Comparison of ENCODE assay signal across 8 cellular contexts in the genomic region with DNA sequence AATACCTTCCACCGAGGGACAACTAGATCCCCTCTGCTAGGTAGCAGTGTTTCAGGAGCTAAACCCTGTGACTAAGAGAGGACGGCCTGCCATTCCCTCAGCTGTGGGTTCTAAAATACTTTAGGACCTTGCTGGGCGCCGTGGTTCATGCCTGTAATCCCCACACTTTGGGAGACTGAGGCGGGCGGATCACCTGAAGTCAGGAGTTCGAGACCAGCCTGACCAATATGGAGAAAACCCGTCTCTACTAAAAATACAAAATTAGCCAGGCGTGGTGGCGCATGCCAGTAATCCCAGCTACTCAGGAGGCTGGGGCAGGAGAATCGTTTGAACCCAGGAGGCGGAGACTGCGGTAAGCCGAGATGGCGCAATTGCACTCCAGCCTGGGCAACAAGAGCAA. TPM values are rescaled to one million over a fixed set of nuclear protein-coding genes. Genes with fewer than 3 reads are reported as not detected.
A peak's percentile ranks its signal among the peaks of the same experiment; 100 is the strongest.
DNase-seq lines count a peak whose midpoint lies in the region; ATAC-seq and TF ChIP-seq lines count a peak whose summit lies in the region.
"Not testable (repeated sequence)": the region's sequence is repeated elsewhere in the genome, so short reads cannot be mapped to it uniquely, and the experiment has no call there.

No MANE protein-coding gene starts in this region.

- H3K4me3 ChIP-seq in CD4-positive, CD25-positive, alpha-beta regulatory T cell (ENCODE audit: low read depth, low read length); Karpas-422 (ENCODE audit: low read length); spleen: not testable (repeated sequence)

- DNase-seq in CD4-positive, CD25-positive, alpha-beta regulatory T cell; RWPE1 (ENCODE audit: low spot score); activated CD4-positive, alpha-beta memory T cell treated with anti-CD3 and anti-CD28 coated beads, Interleukin-2, amount 10 ng/mL, durations not matched to agents 7 days and 5 days; endothelial cell (ENCODE audit: low spot score); natural killer cell: not testable (repeated sequence)
- DNase-seq in Karpas-422 (peak; percentile 37), spleen (peak; percentile 68)

- H3K27me3 ChIP-seq in CD4-positive, CD25-positive, alpha-beta regulatory T cell (ENCODE audit: control insufficient read depth, insufficient read depth, low read length): peaks cover 27% of the 10 kb centered on the region
- not testable (repeated sequence) for H3K27me3 ChIP-seq in Karpas-422 (ENCODE audit: low read length)
- peaks cover 0 to 76% (median 37%) of the 10 kb centered on the region in 7 donors for H3K27me3 ChIP-seq in spleen (replicated peaks in 1 of 7)

- H3K36me3 ChIP-seq in CD4-positive, CD25-positive, alpha-beta regulatory T cell (ENCODE audit: control insufficient read depth, insufficient read depth, low read length); Karpas-422 (ENCODE audit: insufficient read depth, low read length); spleen: not testable (repeated sequence)

- H3K9me3 Mint-ChIP-seq in CD4-positive, CD25-positive, alpha-beta regulatory T cell; activated CD4-positive, alpha-beta memory T cell treated with anti-CD3 and anti-CD28 coated beads, Interleukin-2, amount 10 ng/mL, durations not matched to agents 7 days and 5 days; activated naive CD4-positive, alpha-beta T cell treated with anti-CD3 and anti-CD28 coated beads, Interleukin-2, amount 50 U/mL, for 24 hours; endothelial cell (ENCODE audit: unreplicated experiment); natural killer cell: not testable (repeated sequence)

- H3K36me3 Mint-ChIP-seq in CD4-positive, CD25-positive, alpha-beta regulatory T cell; activated CD4-positive, alpha-beta memory T cell treated with anti-CD3 and anti-CD28 coated beads, Interleukin-2, amount 10 ng/mL, durations not matched to agents 7 days and 5 days (ENCODE audit: low read depth); activated naive CD4-positive, alpha-beta T cell treated with anti-CD3 and anti-CD28 coated beads, Interleukin-2, amount 50 U/mL, for 24 hours; endothelial cell (ENCODE audit: low read depth, unreplicated experiment); natural killer cell: not testable (repeated sequence)

- WGBS in spleen, 5 donors: 87 to 93% (median 90%) methylated on average over 15 of the region's 15 CpGs

- H3K27ac Mint-ChIP-seq in CD4-positive, CD25-positive, alpha-beta regulatory T cell; activated CD4-positive, alpha-beta memory T cell treated with anti-CD3 and anti-CD28 coated beads, Interleukin-2, amount 10 ng/mL, durations not matched to agents 7 days and 5 days; activated naive CD4-positive, alpha-beta T cell treated with anti-CD3 and anti-CD28 coated beads, Interleukin-2, amount 50 U/mL, for 24 hours; endothelial cell (ENCODE audit: unreplicated experiment): not testable (repeated sequence)
- peak overlapping the region; percentile 33 to 73 for H3K27ac Mint-ChIP-seq in natural killer cell

- H3K79me2 ChIP-seq in Karpas-422 (ENCODE audit: low read length): not testable (repeated sequence)

- H3K4me1 ChIP-seq in CD4-positive, CD25-positive, alpha-beta regulatory T cell (ENCODE audit: control insufficient read depth, insufficient read depth, low read length, poor library complexity, severe bottlenecking): peaks cover 39% of the 10 kb centered on the region
- peaks cover 26% of the 10 kb centered on the region for H3K4me1 ChIP-seq in Karpas-422 (ENCODE audit: low read length)
- H3K4me1 ChIP-seq in spleen: peaks cover 26 to 84% (median 62%) of the 10 kb centered on the region in 6 donors

- peak overlapping the region; percentile 88 to 96 (median 95) for H3K4me3 Mint-ChIP-seq in CD4-positive, CD25-positive, alpha-beta regulatory T cell
- peak overlapping the region; percentile 81 for H3K4me3 Mint-ChIP-seq in activated CD4-positive, alpha-beta memory T cell treated with anti-CD3 and anti-CD28 coated beads, Interleukin-2, amount 10 ng/mL, durations not matched to agents 7 days and 5 days
- peak overlapping the region; percentile 96 for H3K4me3 Mint-ChIP-seq in activated naive CD4-positive, alpha-beta T cell treated with anti-CD3 and anti-CD28 coated beads, Interleukin-2, amount 50 U/mL, for 24 hours
- H3K4me3 Mint-ChIP-seq in endothelial cell (ENCODE audit: unreplicated experiment) (peak overlapping the region; percentile 83), natural killer cell (peak overlapping the region; percentile 85)

- not testable (repeated sequence) for H4K20me1 ChIP-seq in Karpas-422 (ENCODE audit: insufficient read depth, low read depth, low read length)

- H2AFZ ChIP-seq in Karpas-422 (ENCODE audit: low read length): not testable (repeated sequence)

- intact Hi-C loops in natural killer cell (cut with micrococcal nuclease) (loop anchor here (5.0 kb wide), 1 partner anchor 99 kb away; no protein-coding TSS in a partner anchor), spleen (cut with DNase I; ENCODE audit: low total_unique reads) (loop anchor here (5.0 to 10.0 kb wide), 2 partner anchors 374 to 602 kb away; no protein-coding TSS in a partner anchor)

- H3K27ac ChIP-seq in CD4-positive, CD25-positive, alpha-beta regulatory T cell (ENCODE audit: insufficient read depth, low read length, poor library complexity, severe bottlenecking); Karpas-422 (ENCODE audit: low read length); spleen: not testable (repeated sequence)
- 0 out of 2 replicates have a peak overlapping the region, but pooled peaks have one; percentile 0 for H3K27ac ChIP-seq in RWPE1

- TF ChIP-seq CTCF in RWPE1 (conservative IDR thresholded peaks at IDR 0.05; ENCODE audit: low read depth); endothelial cell (IDR thresholded peaks at IDR 0.05; ENCODE audit: unreplicated experiment); natural killer cell (IDR thresholded peaks at IDR 0.05); spleen (IDR thresholded peaks at IDR 0.05 in 8 of 11, conservative IDR thresholded peaks at IDR 0.05 in 3 of 11): not testable (repeated sequence)

- not testable (repeated sequence) for H3K9me3 ChIP-seq in CD4-positive, CD25-positive, alpha-beta regulatory T cell (ENCODE audit: control insufficient read depth in 2 of 2, low read length in 2 of 2); Karpas-422 (ENCODE audit: low read length); spleen

- H3K4me2 ChIP-seq in Karpas-422 (ENCODE audit: low read depth, low read length, poor library complexity, severe bottlenecking): not testable (repeated sequence)

- POLR2A ChIA-PET in RWPE1 (lab: Yijun Ruan, JAX; ENCODE audit: low non-redundant PET): not testable (repeated sequence)
- POLR2A ChIA-PET in activated CD4-positive, alpha-beta memory T cell treated with anti-CD3 and anti-CD28 coated beads, Interleukin-2, amount 10 ng/mL, durations not matched to agents 7 days and 5 days (lab: Charles Lee): interaction anchor here (1.2 to 8.1 kb wide), 3 partner anchors 82 to 96 kb away, joined by 5 to 66 read pairs (median 33); partner anchors contain the start of genes ARPC5L, RPL35 and WDR38

- H3K4me1 Mint-ChIP-seq in CD4-positive, CD25-positive, alpha-beta regulatory T cell: peaks cover 5 to 61% (median 37%) of the 10 kb centered on the region in 4 donors
- peaks cover 50% of the 10 kb centered on the region for H3K4me1 Mint-ChIP-seq in activated CD4-positive, alpha-beta memory T cell treated with anti-CD3 and anti-CD28 coated beads, Interleukin-2, amount 10 ng/mL, durations not matched to agents 7 days and 5 days
- H3K4me1 Mint-ChIP-seq in activated naive CD4-positive, alpha-beta T cell treated with anti-CD3 and anti-CD28 coated beads, Interleukin-2, amount 50 U/mL, for 24 hours: peaks cover 51% of the 10 kb centered on the region
- H3K4me1 Mint-ChIP-seq in endothelial cell (ENCODE audit: unreplicated experiment) (peaks cover 26% of the 10 kb centered on the region), natural killer cell (peaks cover 46% of the 10 kb centered on the region in 2 donors)

- TF ChIP-seq POLR2A in spleen (IDR thresholded peaks at IDR 0.05): not testable (repeated sequence)

- H3K27me3 Mint-ChIP-seq in CD4-positive, CD25-positive, alpha-beta regulatory T cell: peaks cover 59% of the 10 kb centered on the region
- peaks cover 52% of the 10 kb centered on the region for H3K27me3 Mint-ChIP-seq in activated CD4-positive, alpha-beta memory T cell treated with anti-CD3 and anti-CD28 coated beads, Interleukin-2, amount 10 ng/mL, durations not matched to agents 7 days and 5 days
- H3K27me3 Mint-ChIP-seq in activated naive CD4-positive, alpha-beta T cell treated with anti-CD3 and anti-CD28 coated beads, Interleukin-2, amount 50 U/mL, for 24 hours: peaks cover 58% of the 10 kb centered on the region
- peaks cover 22% of the 10 kb centered on the region for H3K27me3 Mint-ChIP-seq in endothelial cell (ENCODE audit: unreplicated experiment)
- peaks cover 41 to 48% of the 10 kb centered on the region in 2 donors for H3K27me3 Mint-ChIP-seq in natural killer cell (ENCODE audit: low read depth in 2 of 2)

- not testable (repeated sequence) for H3K9me2 ChIP-seq in Karpas-422 (replicated peaks; ENCODE audit: insufficient read depth, low read length)

- CTCF ChIA-PET in RWPE1 (lab: Yijun Ruan, JAX): interaction anchor here (0.6 to 15.3 kb wide), 11 partner anchors 25 to 221 kb away, joined by 3 to 761 read pairs (median 11); partner anchors contain the start of genes ARPC5L, RPL35 and WDR38
- CTCF ChIA-PET in activated CD4-positive, alpha-beta memory T cell treated with anti-CD3 and anti-CD28 coated beads, Interleukin-2, amount 10 ng/mL, durations not matched to agents 7 days and 5 days (lab: Charles Lee): interaction anchor here (0.8 to 10.1 kb wide), 11 partner anchors 10 to 371 kb away, joined by 3 to 264 read pairs (median 6); partner anchors contain the start of genes ARPC5L, RPL35, SCAI and WDR38

- not testable (repeated sequence) for ATAC-seq in CD4-positive, CD25-positive, alpha-beta regulatory T cell (ENCODE audit: low read depth in 2 of 2); natural killer cell

- not testable (repeated sequence) for H3K9ac ChIP-seq in Karpas-422 (ENCODE audit: low read length)

RNA-seq across cellular contexts. Expression of gene NR6A1, which starts 1.8 kb away (rescaled TPM):
- total RNA-seq in CD4-positive, CD25-positive, alpha-beta regulatory T cell: 0.05 TPM
- not detected for polyA plus RNA-seq in CD4-positive, CD25-positive, alpha-beta regulatory T cell
- total RNA-seq in Karpas-422 (2014; rRNA removed; shearing (Covaris generic); ENCODE audit: low replicate concordance): 3.1 and 3.2 TPM in 2 replicates
- total RNA-seq in activated CD4-positive, alpha-beta memory T cell treated with anti-CD3 and anti-CD28 coated beads, Interleukin-2, amount 10 ng/mL, durations not matched to agents 7 days and 5 days: under 1 TPM; 0.28 to 0.76 TPM
- 63.8 TPM for total RNA-seq in endothelial cell (ENCODE audit: unreplicated experiment)
- under 1 TPM; 0.07 to 0.75 (median 0.49) TPM for total RNA-seq in natural killer cell
- total RNA-seq in spleen: 1 to 10 TPM; 1.7 to 3.7 (median 2.5) TPM
- under 1 TPM; 0.14 to 0.35 (median 0.24) TPM for polyA plus RNA-seq in spleen

RNA-seq across cellular contexts. Expression of gene OLFML2A, which starts 4.1 kb away (rescaled TPM):
- not detected for total RNA-seq in CD4-positive, CD25-positive, alpha-beta regulatory T cell
- not detected for polyA plus RNA-seq in CD4-positive, CD25-positive, alpha-beta regulatory T cell
- total RNA-seq in Karpas-422 (2014; rRNA removed; shearing (Covaris generic); ENCODE audit: low replicate concordance): not detected in 2 replicates
- total RNA-seq in activated CD4-positive, alpha-beta memory T cell treated with anti-CD3 and anti-CD28 coated beads, Interleukin-2, amount 10 ng/mL, durations not matched to agents 7 days and 5 days: not detected
- 18.2 TPM for total RNA-seq in endothelial cell (ENCODE audit: unreplicated experiment)
- total RNA-seq in natural killer cell: not detected
- 100 to 1,000 TPM in 6 of 7 donors, 10 to 100 TPM in 1; 44.0 to 187 (median 139) TPM for total RNA-seq in spleen
- 10 to 100 TPM in 1 of 3 donors, 1 to 10 TPM in 2; 3.0 to 12.5 (median 3.2) TPM for polyA plus RNA-seq in spleen

Comparison
In these comparisons a context has a peak if more than half of its experiments do, and no peak if none do; other contexts are left out.
1. RNA of gene NR6A1, which starts 1.8 kb away (total RNA-seq): 63.8 TPM in endothelial cell (single experiment); 3.1 to 3.2 TPM in Karpas-422, 1.7 to 3.7 TPM in spleen, 0.28 to 0.76 TPM in activated CD4-positive, alpha-beta memory T cell treated with anti-CD3 and anti-CD28 coated beads, Interleukin-2, amount 10 ng/mL, durations not matched to agents 7 days and 5 days, 0.07 to 0.75 TPM in natural killer cell and 0.05 TPM in CD4-positive, CD25-positive, alpha-beta regulatory T cell (single experiment); every median in the first group is over 10 times any median in the second.
2. RNA of gene OLFML2A, which starts 4.1 kb away (total RNA-seq): 44.0 to 187 TPM in spleen and 18.2 TPM in endothelial cell (single experiment); not detected in natural killer cell, not detected in CD4-positive, CD25-positive, alpha-beta regulatory T cell (single experiment), not detected in Karpas-422 and not detected in activated CD4-positive, alpha-beta memory T cell treated with anti-CD3 and anti-CD28 coated beads, Interleukin-2, amount 10 ng/mL, durations not matched to agents 7 days and 5 days; every median in the first group is over 10 times any median in the second.
3. Peak in every context shown above with its lines, with median percentiles within 50 percentile points of each other: H3K4me3 Mint-ChIP-seq.